Comparison of ENCODE assay signal across 8 cellular contexts in the genomic region with DNA sequence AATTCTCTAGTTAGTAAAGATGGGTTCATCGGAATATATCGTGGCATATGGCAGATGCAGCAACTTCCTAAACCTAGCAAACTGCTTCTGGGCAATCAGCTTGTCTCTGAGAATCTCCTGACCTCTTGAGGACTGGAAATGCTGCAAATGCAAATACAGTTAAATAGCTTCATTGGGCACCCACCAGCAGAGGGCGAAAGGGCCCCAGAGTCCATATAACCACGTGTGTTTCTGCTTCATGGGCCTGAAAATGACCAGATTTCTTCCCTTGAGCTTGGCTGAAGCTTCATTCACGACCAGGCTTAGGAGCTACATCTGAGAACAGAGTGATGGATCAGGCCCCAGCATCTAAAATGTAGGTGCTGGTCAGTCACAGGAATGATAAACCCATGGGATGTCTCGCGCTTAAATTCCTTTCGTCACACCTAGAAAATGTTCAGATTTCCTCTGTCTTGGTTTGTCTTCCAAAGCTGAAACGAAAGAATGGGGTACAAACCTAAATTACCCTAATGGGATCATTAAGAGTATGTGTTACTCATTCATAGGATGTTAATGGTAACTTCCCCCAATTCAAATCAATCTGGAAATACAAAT.
DNase-seq lines count a peak whose midpoint lies in the region; ATAC-seq, FAIRE-seq and TF ChIP-seq lines count a peak whose summit lies in the region.

No MANE protein-coding gene starts in this region.

- no peaks in the 10 kb centered on the region for H3K9me3 ChIP-seq in RWPE2 (ENCODE audit: severe bottlenecking)
- H3K9me3 ChIP-seq in colonic mucosa, result no peaks in the 10 kb centered on the region
- H3K9me3 ChIP-seq in sigmoid colon, result no peaks in the 10 kb centered on the region

- H3K9ac ChIP-seq in colonic mucosa (ENCODE audit: low read depth in 2 of 2, low read length in 2 of 2), result no peak overlapping the region

- DNase-seq in D721Med (ENCODE audit: insufficient read length, low spot score) (no peak), HT-29 (ENCODE audit: low spot score) (peak; percentile 86), RWPE2 (ENCODE audit: low spot score) (no peak), colonic mucosa (peak; percentile 39), sigmoid colon (no peak)

- FAIRE-seq in D721Med (lab: Jason Lieb, UNC), result peak; percentile 61

- no peak overlapping the region for H3K4me3 ChIP-seq in RWPE2 (ENCODE audit: severe bottlenecking)
- no peak overlapping the region for H3K4me3 ChIP-seq in colonic mucosa
- no peak overlapping the region for H3K4me3 ChIP-seq in sigmoid colon

- H3K27me3 ChIP-seq in RWPE2 (ENCODE audit: insufficient read depth, poor library complexity, severe bottlenecking) (no peaks in the 10 kb centered on the region), colonic mucosa (no peaks in the 10 kb centered on the region), sigmoid colon (no peaks in the 10 kb centered on the region)

- no peak for TF ChIP-seq EP300 in sigmoid colon (IDR thresholded peaks at IDR 0.05)

- H3K36me3 ChIP-seq in RWPE2 (ENCODE audit: low read depth) (no peaks in the 10 kb centered on the region), colonic mucosa (no peaks in the 10 kb centered on the region), sigmoid colon (no peaks in the 10 kb centered on the region)

- H3K27me3 Mint-ChIP-seq in nephron (ENCODE audit: low read depth), result peaks cover 15% of the 10 kb centered on the region

- H3K27ac ChIP-seq in RWPE2 (ENCODE audit: poor library complexity, severe bottlenecking) (no peak overlapping the region), colonic mucosa (no peak overlapping the region), sigmoid colon (no peak overlapping the region)

- ATAC-seq in RWPE2 (ENCODE audit: low read depth), result peak; percentile 45; the same call in 1 of the 3 replicates
- ATAC-seq in HG03571 (IDR thresholded peaks at IDR 0.05; ENCODE audit: unreplicated experiment), result no peak
- no peak for ATAC-seq in GM21360 (IDR thresholded peaks at IDR 0.05; ENCODE audit: unreplicated experiment)

- no peak overlapping the region for H3K27ac Mint-ChIP-seq in nephron

- no peaks in the 10 kb centered on the region for H3K9me3 Mint-ChIP-seq in nephron

- no peak overlapping the region for H3K4me3 Mint-ChIP-seq in nephron

- no peak for TF ChIP-seq POLR2A in sigmoid colon (IDR thresholded peaks at IDR 0.05)

- no peaks in the 10 kb centered on the region for H3K36me3 Mint-ChIP-seq in nephron (ENCODE audit: low read depth)

- no peaks in the 10 kb centered on the region for H3K4me1 Mint-ChIP-seq in nephron

- TF ChIP-seq CTCF in D721Med (IDR thresholded peaks at IDR 0.05; ENCODE audit: insufficient read depth, missing control alignments) (peak; percentile 38), RWPE2 (IDR thresholded peaks at IDR 0.05; ENCODE audit: poor library complexity, severe bottlenecking) (peak; percentile 80), colonic mucosa (IDR thresholded peaks at IDR 0.05) (peak; percentile 33), nephron (IDR thresholded peaks at IDR 0.05; ENCODE audit: unreplicated experiment in 3 of 3) (peak; percentile 45 to 60 (median 45)), sigmoid colon (IDR thresholded peaks at IDR 0.05) (peak in 2 of 4 experiments; percentile 24 to 30)

- intact Hi-C loops in colonic mucosa (cut with DNase I) (loop anchor here (10.0 kb wide), 1 partner anchor 600 kb away; no protein-coding TSS in a partner anchor), sigmoid colon (cut with DNase I) (loop anchor here (10.0 kb wide), 1 partner anchor 90 kb away; no protein-coding TSS in a partner anchor)

- 54 to 60% methylated on average over 9 of the region's 9 CpGs for WGBS in sigmoid colon, 2 donors

- no peaks in the 10 kb centered on the region for H3K4me1 ChIP-seq in RWPE2 (ENCODE audit: insufficient read depth, poor library complexity, severe bottlenecking)
- H3K4me1 ChIP-seq in colonic mucosa, result no peaks in the 10 kb centered on the region
- H3K4me1 ChIP-seq in sigmoid colon, result no peaks in the 10 kb centered on the region

Comparison
In these comparisons a context has a peak if more than half of its experiments do, and no peak if none do; other contexts are left out.
1. DNase-seq: peak in HT-29 (single experiment) and colonic mucosa (single experiment); none in D721Med (single experiment), RWPE2 (single experiment) and sigmoid colon (single experiment).